Comparison of ENCODE assay signal across 9 cellular contexts in genomic region chr7:106216517-106217088, GRCh38.
DNase-seq lines count a peak whose midpoint lies in the region; ATAC-seq, FAIRE-seq and TF ChIP-seq lines count a peak whose summit lies in the region.
"Had no signal": no experiment of that assay in that cellular context is flagged by ENCODE, and none has a peak within 500 bp of the region (broad histone marks: within the 10 kb centered on the region; RNA-seq: fewer than 3 reads in every experiment).

No MANE protein-coding gene starts in this region.

- no peaks in the 10 kb centered on the region for H3K9me3 Mint-ChIP-seq in activated T-cell treated with anti-CD3 and anti-CD28 coated beads, Interleukin-2, amount 50 U/mL, for 72 hours
- H3K9me3 Mint-ChIP-seq in glutamatergic neuron (ENCODE audit: unreplicated experiment) (no peaks in the 10 kb centered on the region), WTC11 (no peaks in the 10 kb centered on the region)
- no peaks in the 10 kb centered on the region for H3K9me3 Mint-ChIP-seq in activated CD8-positive, alpha-beta T cell treated with anti-CD3 and anti-CD28 coated beads, Interleukin-2, amount 10 ng/mL, durations not matched to agents 7 days and 5 days (ENCODE audit: insufficient read depth)

- H3K27ac ChIP-seq in 22Rv1, result peak overlapping the region; percentile 96

- ATAC-seq in activated T-cell treated with anti-CD3 and anti-CD28 coated beads, Interleukin-2, amount 50 U/mL, for 72 hours (replicated peaks in 1 of 2), result no peak
- no peak for ATAC-seq in activated CD8-positive, alpha-beta T cell treated with anti-CD3 and anti-CD28 coated beads, Interleukin-2, amount 10 ng/mL, durations not matched to agents 7 days and 5 days
- no peak for ATAC-seq in WTC11

- POLR2A ChIA-PET in activated CD8-positive, alpha-beta T cell treated with anti-CD3 and anti-CD28 coated beads, Interleukin-2, amount 10 ng/mL, durations not matched to agents 7 days and 5 days (lab: Charles Lee), result no interaction called here
- POLR2A ChIA-PET in WTC11 (lab: Charles Lee), result no interaction called here

- no peaks in the 10 kb centered on the region for H3K36me3 Mint-ChIP-seq in activated T-cell treated with anti-CD3 and anti-CD28 coated beads, Interleukin-2, amount 50 U/mL, for 72 hours (ENCODE audit: insufficient read depth in 2 of 2)
- H3K36me3 Mint-ChIP-seq in glutamatergic neuron (ENCODE audit: unreplicated experiment) (no peaks in the 10 kb centered on the region), WTC11 (no peaks in the 10 kb centered on the region)
- H3K36me3 Mint-ChIP-seq in activated CD8-positive, alpha-beta T cell treated with anti-CD3 and anti-CD28 coated beads, Interleukin-2, amount 10 ng/mL, durations not matched to agents 7 days and 5 days (ENCODE audit: low read depth), result peaks cover 1% of the 10 kb centered on the region

- no peak overlapping the region for H3K4me3 Mint-ChIP-seq in activated T-cell treated with anti-CD3 and anti-CD28 coated beads, Interleukin-2, amount 50 U/mL, for 72 hours
- H3K4me3 Mint-ChIP-seq in glutamatergic neuron (ENCODE audit: unreplicated experiment) (no peak overlapping the region), WTC11 (no peak overlapping the region)
- H3K4me3 Mint-ChIP-seq in activated CD8-positive, alpha-beta T cell treated with anti-CD3 and anti-CD28 coated beads, Interleukin-2, amount 10 ng/mL, durations not matched to agents 7 days and 5 days, result no peak overlapping the region

- no peak for FAIRE-seq in HTR-8/SVneo (lab: Jason Lieb, UNC)

- DNase-seq in HTR-8/SVneo (ENCODE audit: insufficient read length, low spot score) (peak; percentile 62), cerebellar cortex (ENCODE audit: low spot score) (peak; percentile 23), lung microvascular endothelial cell (ENCODE audit: low read depth in 2 of 2) (peak; percentile 65 to 98), glutamatergic neuron (no peak), WTC11 (ENCODE audit: low spot score) (no peak)
- no peak for DNase-seq in activated T-cell treated with anti-CD3 and anti-CD28 coated beads, Interleukin-2, amount 50 U/mL, for 72 hours
- no peak for DNase-seq in activated CD8-positive, alpha-beta T cell treated with anti-CD3 and anti-CD28 coated beads, Interleukin-2, amount 10 ng/mL, durations not matched to agents 7 days and 5 days
- DNase-seq: DND-41 had no signal

- peaks cover 49% of the 10 kb centered on the region for H3K27me3 Mint-ChIP-seq in activated T-cell treated with anti-CD3 and anti-CD28 coated beads, Interleukin-2, amount 50 U/mL, for 72 hours (ENCODE audit: low read depth)
- peaks cover 2% of the 10 kb centered on the region for H3K27me3 Mint-ChIP-seq in glutamatergic neuron (ENCODE audit: unreplicated experiment)
- peaks cover 31% of the 10 kb centered on the region for H3K27me3 Mint-ChIP-seq in activated CD8-positive, alpha-beta T cell treated with anti-CD3 and anti-CD28 coated beads, Interleukin-2, amount 10 ng/mL, durations not matched to agents 7 days and 5 days (ENCODE audit: low read depth)
- H3K27me3 Mint-ChIP-seq in WTC11 (ENCODE audit: low read depth), result peaks cover 4% of the 10 kb centered on the region

- CTCF ChIA-PET in activated CD8-positive, alpha-beta T cell treated with anti-CD3 and anti-CD28 coated beads, Interleukin-2, amount 10 ng/mL, durations not matched to agents 7 days and 5 days (lab: Charles Lee), result interaction anchor here (1.6 kb wide), 1 partner anchor 246 kb away, joined by 4 read pairs; no protein-coding TSS in a partner anchor
- CTCF ChIA-PET in WTC11 (lab: Charles Lee), result interaction anchor here (1.3 kb wide), 1 partner anchor 40 kb away, joined by 5 read pairs; no protein-coding TSS in a partner anchor

- H3K27ac Mint-ChIP-seq in activated T-cell treated with anti-CD3 and anti-CD28 coated beads, Interleukin-2, amount 50 U/mL, for 72 hours, result no peak overlapping the region
- H3K27ac Mint-ChIP-seq in glutamatergic neuron (ENCODE audit: unreplicated experiment) (no peak overlapping the region), WTC11 (no peak overlapping the region)
- H3K27ac Mint-ChIP-seq in activated CD8-positive, alpha-beta T cell treated with anti-CD3 and anti-CD28 coated beads, Interleukin-2, amount 10 ng/mL, durations not matched to agents 7 days and 5 days, result no peak overlapping the region

- TF ChIP-seq CTCF in 22Rv1 (IDR thresholded peaks at IDR 0.05), result no peak
- TF ChIP-seq CTCF in glutamatergic neuron (IDR thresholded peaks at IDR 0.05; ENCODE audit: partially characterized antibody, unreplicated experiment), result no peak
- no peak for TF ChIP-seq CTCF in WTC11 (IDR thresholded peaks at IDR 0.05)

- H3K4me1 Mint-ChIP-seq in activated T-cell treated with anti-CD3 and anti-CD28 coated beads, Interleukin-2, amount 50 U/mL, for 72 hours (ENCODE audit: low read depth), result no peaks in the 10 kb centered on the region
- H3K4me1 Mint-ChIP-seq in glutamatergic neuron (ENCODE audit: low read depth, unreplicated experiment) (no peaks in the 10 kb centered on the region), WTC11 (no peaks in the 10 kb centered on the region)
- peaks cover 9% of the 10 kb centered on the region for H3K4me1 Mint-ChIP-seq in activated CD8-positive, alpha-beta T cell treated with anti-CD3 and anti-CD28 coated beads, Interleukin-2, amount 10 ng/mL, durations not matched to agents 7 days and 5 days (ENCODE audit: low read depth)

TF ChIP-seq in WTC11, 78 proteins besides CTCF, POLR2A, EP300 and RAD21:
- TF ChIP-seq TEAD1 (CRISPR knock-in tag; IDR thresholded peaks at IDR 0.05), result no peak
- TF ChIP-seq CREB1 (CRISPR knock-in tag; IDR thresholded peaks at IDR 0.05), result no peak
- TF ChIP-seq, protein P1, sequence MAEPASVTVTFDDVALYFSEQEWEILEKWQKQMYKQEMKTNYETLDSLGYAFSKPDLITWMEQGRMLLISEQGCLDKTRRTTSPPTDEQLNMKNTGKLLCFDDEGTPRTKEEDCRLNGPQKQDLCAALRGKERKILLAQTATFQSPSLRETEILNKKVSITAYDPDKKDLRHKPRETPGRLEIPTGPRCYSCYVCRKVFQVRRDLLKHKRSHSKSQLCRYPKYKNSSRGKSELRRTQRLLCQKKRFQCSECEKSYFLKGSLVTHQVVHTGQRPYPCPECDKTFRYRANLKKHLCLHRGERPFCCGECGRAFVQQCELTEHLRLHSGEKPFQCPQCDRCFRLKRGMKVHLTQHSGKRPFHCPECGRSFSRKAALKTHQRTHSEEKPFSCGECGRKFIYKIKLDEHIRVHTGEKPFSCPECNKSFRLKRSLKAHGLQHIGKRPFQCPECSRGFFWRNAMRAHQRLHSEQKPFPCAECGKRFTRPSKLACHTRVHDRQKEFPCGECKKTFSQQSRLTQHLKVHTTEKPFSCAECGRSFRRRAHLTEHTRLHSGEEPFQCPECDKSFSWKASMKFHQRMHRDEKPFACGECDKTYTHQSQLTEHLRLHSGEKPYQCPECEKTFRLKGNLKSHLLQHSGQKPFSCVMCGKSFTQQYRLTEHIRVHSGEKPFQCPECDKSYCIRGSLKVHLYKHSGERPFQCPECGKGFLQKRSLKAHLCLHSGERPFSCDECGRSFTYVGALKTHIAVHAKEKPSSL (CRISPR knock-in tag; conservative IDR thresholded peaks at IDR 0.05), result no peak
- TF ChIP-seq MLX (CRISPR knock-in tag; IDR thresholded peaks at IDR 0.05), result no peak
- no peak for TF ChIP-seq NR3C1 (CRISPR knock-in tag; conservative IDR thresholded peaks at IDR 0.05; ENCODE audit: low read depth)
- no peak for TF ChIP-seq SMAD3 (CRISPR knock-in tag; IDR thresholded peaks at IDR 0.05; ENCODE audit: borderline replicate concordance)
- no peak for TF ChIP-seq ZNF396 (CRISPR knock-in tag; IDR thresholded peaks at IDR 0.05; ENCODE audit: borderline replicate concordance)
- TF ChIP-seq KAT7 (CRISPR knock-in tag; IDR thresholded peaks at IDR 0.05; ENCODE audit: borderline replicate concordance), result no peak
- no peak for TF ChIP-seq E2F5 (CRISPR knock-in tag; IDR thresholded peaks at IDR 0.05)
- no peak for TF ChIP-seq SP1 (CRISPR knock-in tag; conservative IDR thresholded peaks at IDR 0.05)
- no peak for TF ChIP-seq HMGA2 (CRISPR knock-in tag; IDR thresholded peaks at IDR 0.05)
- TF ChIP-seq NFYB (CRISPR knock-in tag; conservative IDR thresholded peaks at IDR 0.05; ENCODE audit: low read depth), result no peak
- TF ChIP-seq, protein P2, sequence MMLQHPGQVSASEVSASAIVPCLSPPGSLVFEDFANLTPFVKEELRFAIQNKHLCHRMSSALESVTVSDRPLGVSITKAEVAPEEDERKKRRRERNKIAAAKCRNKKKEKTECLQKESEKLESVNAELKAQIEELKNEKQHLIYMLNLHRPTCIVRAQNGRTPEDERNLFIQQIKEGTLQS (CRISPR knock-in tag; conservative IDR thresholded peaks at IDR 0.05), result no peak
- TF ChIP-seq ZSCAN18 (CRISPR knock-in tag; IDR thresholded peaks at IDR 0.05), result no peak
- TF ChIP-seq ELF4 (CRISPR knock-in tag; IDR thresholded peaks at IDR 0.05; ENCODE audit: low read depth), result no peak
- TF ChIP-seq ETV6 (CRISPR knock-in tag; IDR thresholded peaks at IDR 0.05), result no peak
- TF ChIP-seq NR2C2 (CRISPR knock-in tag; IDR thresholded peaks at IDR 0.05), result no peak

Comparison
In these comparisons a context has a peak if more than half of its experiments do, and no peak if none do; other contexts are left out.
1. DNase-seq: peak in HTR-8/SVneo (single experiment), cerebellar cortex (single experiment) and lung microvascular endothelial cell (2 of 2); none in activated T-cell treated with anti-CD3 and anti-CD28 coated beads, Interleukin-2, amount 50 U/mL, for 72 hours (0 of 2), glutamatergic neuron (single experiment), activated CD8-positive, alpha-beta T cell treated with anti-CD3 and anti-CD28 coated beads, Interleukin-2, amount 10 ng/mL, durations not matched to agents 7 days and 5 days (single experiment) and WTC11 (single experiment).